ENCODE assay signal across 8 cellular contexts in genomic region chr4:185128272-185129119, GRCh38. TPM values are rescaled to one million over a fixed set of nuclear protein-coding genes. Genes with fewer than 3 reads are reported as not detected.
DNase-seq lines count a peak whose midpoint lies in the region; ATAC-seq, FAIRE-seq and TF ChIP-seq lines count a peak whose summit lies in the region.

No MANE protein-coding gene starts in this region.

- intact Hi-C loops in gastrocnemius medialis (cut with DNase I; ENCODE audit: low total_unique reads): no loop called here

- H3K27ac ChIP-seq in astrocyte (ENCODE audit: low read depth, low read length) (no peak overlapping the region), iPS DF 6.9 (ENCODE audit: low read length) (no peak overlapping the region), gastrocnemius medialis (peak overlapping the region; percentile 70 to 90 (median 82)), Karpas-422 (ENCODE audit: low read length) (no peak overlapping the region)

- H3K9me2 ChIP-seq in Karpas-422 (replicated peaks; ENCODE audit: insufficient read depth, low read length): no peaks in the 10 kb centered on the region

- no peak for FAIRE-seq in astrocyte (lab: Jason Lieb, UNC)

- H3K36me3 ChIP-seq in astrocyte (ENCODE audit: insufficient read depth, low read length): no peaks in the 10 kb centered on the region
- H3K36me3 ChIP-seq in iPS DF 6.9 (ENCODE audit: control insufficient read depth, insufficient read depth, low read length): no peaks in the 10 kb centered on the region
- no peaks in the 10 kb centered on the region for H3K36me3 ChIP-seq in gastrocnemius medialis
- H3K36me3 ChIP-seq in Karpas-422 (ENCODE audit: insufficient read depth, low read length): no peaks in the 10 kb centered on the region

- peak overlapping the region; percentile 97 for H3K4me2 ChIP-seq in astrocyte (ENCODE audit: low read length)
- H3K4me2 ChIP-seq in Karpas-422 (ENCODE audit: low read depth, low read length, poor library complexity, severe bottlenecking): no peak overlapping the region

- no peaks in the 10 kb centered on the region for H3K36me3 Mint-ChIP-seq in astrocyte (ENCODE audit: low read depth, unreplicated experiment)

- TF ChIP-seq CTCF in AG04449 (IDR thresholded peaks at IDR 0.05; ENCODE audit: insufficient read depth, low read length, missing control alignments) (no peak), astrocyte (IDR thresholded peaks at IDR 0.05; ENCODE audit: insufficient read depth, low read depth, low read length) (no peak), gastrocnemius medialis (IDR thresholded peaks at IDR 0.05 in 4 of 5, conservative IDR thresholded peaks at IDR 0.05 in 1 of 5) (peak; percentile 16 to 57 (median 37))

- H3K27ac Mint-ChIP-seq in astrocyte (ENCODE audit: unreplicated experiment): no peak overlapping the region

- peaks cover 2% of the 10 kb centered on the region for H3K4me1 Mint-ChIP-seq in astrocyte (ENCODE audit: low read depth, unreplicated experiment)

- WGBS in iPS DF 6.9 (ENCODE audit: insufficient coverage, insufficient read length): no CpG with 5 or more reads among the region's 74 CpGs

- no peaks in the 10 kb centered on the region for H3K9me3 Mint-ChIP-seq in astrocyte (ENCODE audit: unreplicated experiment)

- peak; percentile 32 to 35 for TF ChIP-seq POLR2A in gastrocnemius medialis (IDR thresholded peaks at IDR 0.05)

- peak overlapping the region; percentile 55 for H3K9ac ChIP-seq in astrocyte (ENCODE audit: low read length)
- no peak overlapping the region for H3K9ac ChIP-seq in Karpas-422 (ENCODE audit: low read length)

- H3K4me3 ChIP-seq in AG04449 (ENCODE audit: low read depth, low read length) (peak overlapping the region; percentile 51), astrocyte (ENCODE audit: insufficient read depth, low read depth, low read length) (peak overlapping the region; percentile 55), iPS DF 6.9 (ENCODE audit: low read length) (peak overlapping the region; percentile 61; the same call in 1 of the 2 replicates), gastrocnemius medialis (peak overlapping the region; percentile 81 to 92 (median 90)), Karpas-422 (ENCODE audit: low read length) (no peak overlapping the region)

- peak overlapping the region; percentile 71 for H3K4me3 Mint-ChIP-seq in astrocyte (ENCODE audit: unreplicated experiment)

- peak; percentile 50 for ATAC-seq in GM18868 (IDR thresholded peaks at IDR 0.05; ENCODE audit: unreplicated experiment)
- ATAC-seq in gastrocnemius medialis: peak; percentile 67 to 76
- ATAC-seq in GM19455 (IDR thresholded peaks at IDR 0.05; ENCODE audit: unreplicated experiment): no peak

- H3K27me3 Mint-ChIP-seq in astrocyte (ENCODE audit: low read depth, unreplicated experiment): peaks cover 40% of the 10 kb centered on the region

- CTCF ChIA-PET in AG04449 (lab: Yijun Ruan, JAX): interaction anchor here (0.9 to 1.1 kb wide), 3 partner anchors 8 to 14 kb away, joined by 3 to 4 read pairs (median 4); partner anchors contain the start of gene SLC25A4

- H2AFZ ChIP-seq in astrocyte (ENCODE audit: low read depth, low read length): peak overlapping the region; percentile 87
- H2AFZ ChIP-seq in Karpas-422 (ENCODE audit: low read length): no peak overlapping the region

- DNase-seq in AG04449 (ENCODE audit: low read depth, low spot score) (no peak), NCI-H146 treated with DMSO at 0.1 percent for 48 hours (lab: John Stamatoyannopoulos, UW; ENCODE audit: unreplicated experiment) (peak; percentile 2), astrocyte (ENCODE audit: low read depth) (peak; percentile 6), iPS DF 6.9 (ENCODE audit: low read depth, low spot score) (no peak), gastrocnemius medialis (no peak), Karpas-422 (no peak)

- H3K27me3 ChIP-seq in astrocyte (ENCODE audit: insufficient read depth, low read length): peaks cover 6% of the 10 kb centered on the region
- H3K27me3 ChIP-seq in iPS DF 6.9 (ENCODE audit: control insufficient read depth, insufficient read depth, low read length): peaks cover 4% of the 10 kb centered on the region; the same call in 1 of the 2 replicates
- no peaks in the 10 kb centered on the region for H3K27me3 ChIP-seq in gastrocnemius medialis
- no peaks in the 10 kb centered on the region for H3K27me3 ChIP-seq in Karpas-422 (ENCODE audit: low read length)

- H3K79me2 ChIP-seq in astrocyte (ENCODE audit: insufficient read depth, low read length) (no peaks in the 10 kb centered on the region), Karpas-422 (ENCODE audit: low read length) (no peaks in the 10 kb centered on the region)

- H4K20me1 ChIP-seq in astrocyte (ENCODE audit: insufficient read depth, low read length): no peaks in the 10 kb centered on the region
- H4K20me1 ChIP-seq in Karpas-422 (ENCODE audit: insufficient read depth, low read depth, low read length): no peaks in the 10 kb centered on the region

- H3K4me1 ChIP-seq in astrocyte (ENCODE audit: insufficient read depth, low read length) (peaks cover 15% of the 10 kb centered on the region), iPS DF 6.9 (ENCODE audit: control insufficient read depth, insufficient read depth, low read length) (no peaks in the 10 kb centered on the region), gastrocnemius medialis (peaks cover 3 to 10% of the 10 kb centered on the region in 2 donors), Karpas-422 (ENCODE audit: low read length) (no peaks in the 10 kb centered on the region)

- POLR2A ChIA-PET in AG04449 (lab: Yijun Ruan, JAX): no interaction called here

- in situ Hi-C loops in gastrocnemius medialis (cut with MboI; ENCODE audit: low sequenced_read_pairs in 4 of 4): loop anchor here in 1 of 4 donors (25.0 kb wide), 1 partner anchor 366 kb away; no protein-coding TSS in a partner anchor

- H3K9me3 ChIP-seq in astrocyte (ENCODE audit: insufficient read depth, low read depth, low read length): no peaks in the 10 kb centered on the region
- H3K9me3 ChIP-seq in iPS DF 6.9 (ENCODE audit: control insufficient read depth, insufficient read depth, low read length): no peaks in the 10 kb centered on the region
- no peaks in the 10 kb centered on the region for H3K9me3 ChIP-seq in gastrocnemius medialis
- no peaks in the 10 kb centered on the region for H3K9me3 ChIP-seq in Karpas-422 (ENCODE audit: low read length)

RNA-seq across cellular contexts. Expression of gene SLC25A4, which starts 14.6 kb away (rescaled TPM):
- total RNA-seq in astrocyte: 27.0 and 32.0 TPM in 2 replicates
- 100 to 1,000 TPM; 360 to 914 (median 389) TPM for total RNA-seq in gastrocnemius medialis
- total RNA-seq in Karpas-422 (2014; rRNA removed; shearing (Covaris generic); ENCODE audit: low replicate concordance): 19.5 and 31.8 TPM in 2 replicates

Comparison
In these comparisons a context has a peak if more than half of its experiments do, and no peak if none do; other contexts are left out.
1. DNase-seq: peak in NCI-H146 treated with DMSO at 0.1 percent for 48 hours (single experiment) and astrocyte (single experiment); none in AG04449 (single experiment), iPS DF 6.9 (single experiment), gastrocnemius medialis (0 of 2) and Karpas-422 (single experiment).
2. CTCF ChIP-seq: peak in gastrocnemius medialis (5 of 5); none in AG04449 (single experiment) and astrocyte (single experiment).
3. H3K27ac ChIP-seq: peak in gastrocnemius medialis (4 of 4); none in astrocyte (single experiment), iPS DF 6.9 (single experiment) and Karpas-422 (single experiment).
4. RNA of gene SLC25A4, which starts 14.6 kb away (total RNA-seq): 360 to 914 TPM in gastrocnemius medialis; 27.0 to 32.0 TPM in astrocyte and 19.5 to 31.8 TPM in Karpas-422; every median in the first group is over 10 times any median in the second.